9 cellular contexts compared by ENCODE assay signal in the genomic region with DNA sequence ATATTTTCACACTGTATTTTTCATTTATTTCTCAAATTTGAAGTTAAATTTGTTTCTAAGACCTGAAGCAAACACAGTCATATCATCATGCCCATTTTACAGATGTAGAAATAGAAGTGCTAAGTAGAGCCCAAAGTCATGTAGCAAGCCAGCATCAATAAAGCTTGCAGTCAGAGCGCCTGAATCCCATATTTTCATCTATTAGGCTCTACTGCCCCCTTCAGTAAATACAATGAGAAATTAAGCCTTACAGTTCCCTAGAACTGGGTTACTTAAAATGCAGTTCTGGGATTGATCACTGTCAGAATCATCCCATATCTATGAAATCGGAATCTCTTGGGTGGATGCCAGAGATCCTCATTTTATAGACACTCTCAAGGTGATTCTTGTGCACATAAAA.
DNase-seq lines count a peak whose midpoint lies in the region; ATAC-seq, FAIRE-seq and TF ChIP-seq lines count a peak whose summit lies in the region.
"Had no signal": no experiment of that assay in that cellular context is flagged by ENCODE, and none has a peak within 500 bp of the region (broad histone marks: within the 10 kb centered on the region; RNA-seq: fewer than 3 reads in every experiment).

No MANE protein-coding gene starts in this region.

- RAD21 ChIA-PET in HCT116 (lab: Charles Lee; ENCODE audit: low non-redundant PET in 1 of 2, low total read pairs in 2 of 2, uncharacterized antibody in 2 of 2, unreplicated experiment in 2 of 2): interaction anchor here (1.2 to 1.7 kb wide), 4 partner anchors 98 to 204 kb away, joined by 5 to 9 read pairs (median 6); no protein-coding TSS in a partner anchor

- ATAC-seq in HCT116: peak; percentile 87
- ATAC-seq in pancreas: peak; percentile 71 to 91 (median 88)
- ATAC-seq in GM18498 (IDR thresholded peaks at IDR 0.05; ENCODE audit: unreplicated experiment): no peak

- BruUV-seq in HCT116 (replicated peaks; lab: Mats Ljungman, UMichigan): no TSS peak

- CTCF ChIA-PET in AG04450 (lab: Charles Lee) (interaction anchor here (0.6 to 4.9 kb wide), 59 partner anchors 12 to 618 kb away, joined by 3 to 120 read pairs (median 5); no protein-coding TSS in a partner anchor), HCT116 (lab: Charles Lee) (interaction anchor here (0.8 to 4.0 kb wide), 22 partner anchors 11 to 922 kb away, joined by 3 to 50 read pairs (median 4); a partner anchor contains a TSS)

- H3K36me3 ChIP-seq in HCT116 (ENCODE audit: control insufficient read depth in 1 of 2, insufficient read depth in 2 of 2, low read length in 2 of 2) (no peaks in the 10 kb centered on the region), pancreas (no peaks in the 10 kb centered on the region)

- H3K9ac ChIP-seq in HCT116 (ENCODE audit: low read length): no peak overlapping the region

- peak; percentile 27 for DNase-seq in AG04450 (ENCODE audit: low read depth, low spot score)
- DNase-seq in HCT116 (ENCODE audit: low read depth, low spot score): peak; percentile 40
- peak; percentile 61 for DNase-seq in NCI-H82 treated with DMSO at 0.1 percent for 48 hours (lab: John Stamatoyannopoulos, UW; ENCODE audit: unreplicated experiment)
- peak; percentile 72 for DNase-seq in epithelial cell of esophagus (ENCODE audit: low read depth)
- no peak for DNase-seq in pancreas
- no peak for DNase-seq in GM19240 (ENCODE audit: insufficient read length, low spot score)
- no peak for DNase-seq in central memory CD4-positive, alpha-beta T cell

- intact Hi-C loops in HCT116 (cut with micrococcal nuclease): loop anchor here (1.0 to 5.0 kb wide), 4 partner anchors 98 to 938 kb away; no protein-coding TSS in a partner anchor
- intact Hi-C loops in pancreas (cut with DNase I): loop anchor here in 1 of 3 donors (10.0 kb wide), 1 partner anchor 165 kb away; no protein-coding TSS in a partner anchor

- FAIRE-seq in pancreas (lab: Jason Lieb, UNC): no peak
- FAIRE-seq: GM18507 had no signal

- H3K4me2 ChIP-seq in HCT116 (ENCODE audit: low read length): no peak overlapping the region

- H3K9me3 ChIP-seq in AG04450 (ENCODE audit: control insufficient read depth, insufficient read depth, low read length) (no peaks in the 10 kb centered on the region), HCT116 (ENCODE audit: control insufficient read depth in 1 of 2, insufficient read depth in 1 of 2, low read depth in 1 of 2, low read length in 2 of 2) (no peaks in the 10 kb centered on the region), pancreas (no peaks in the 10 kb centered on the region)

- TF ChIP-seq POLR2A in HCT116 (IDR thresholded peaks at IDR 0.05; ENCODE audit: borderline replicate concordance, extremely low read depth, insufficient read depth, insufficient read length): no peak

- H3K4me1 ChIP-seq in HCT116 (ENCODE audit: control insufficient read depth in 1 of 2, insufficient read depth in 2 of 2, low read length in 2 of 2): no peaks in the 10 kb centered on the region
- H3K4me1 ChIP-seq in pancreas: no peaks in the 10 kb centered on the region

- H3K9me2 ChIP-seq in HCT116 (ENCODE audit: insufficient read depth): no peaks in the 10 kb centered on the region

- TF ChIP-seq CTCF in AG04450 (IDR thresholded peaks at IDR 0.05; ENCODE audit: low read depth, low read length) (peak; percentile 61), HCT116 (IDR thresholded peaks at IDR 0.05 in 2 of 3, conservative IDR thresholded peaks at IDR 0.05 in 1 of 3; ENCODE audit: borderline replicate concordance in 1 of 3, insufficient read depth in 1 of 3, low read depth in 2 of 3, low read length in 2 of 3) (peak; percentile 31 to 59 (median 51); a peak in 4 of 6 replicates), epithelial cell of esophagus (IDR thresholded peaks at IDR 0.05; ENCODE audit: insufficient read depth, low read depth, low read length, missing control alignments) (peak; percentile 43), pancreas (IDR thresholded peaks at IDR 0.05) (peak in 3 of 4 donors; percentile 23 to 34 (median 30))

- peak; percentile 74 for TF ChIP-seq RAD21 in HCT116 (IDR thresholded peaks at IDR 0.05; ENCODE audit: low read depth)

- no peak overlapping the region for H3K27ac ChIP-seq in AG04450 (ENCODE audit: low read depth, low read length)
- no peak overlapping the region for H3K27ac ChIP-seq in HCT116 (ENCODE audit: low read depth, low read length)
- no peak overlapping the region for H3K27ac ChIP-seq in pancreas

- no peaks in the 10 kb centered on the region for H4K20me1 ChIP-seq in HCT116 (ENCODE audit: insufficient read depth)

- H3K4me3 ChIP-seq in AG04450 (ENCODE audit: low read depth, low read length): no peak overlapping the region
- no peak overlapping the region for H3K4me3 ChIP-seq in HCT116 (replicated peaks in 1 of 2; ENCODE audit: low read depth in 1 of 2, low read length in 2 of 2)
- no peak overlapping the region for H3K4me3 ChIP-seq in epithelial cell of esophagus (ENCODE audit: low read length)
- H3K4me3 ChIP-seq in pancreas: no peak overlapping the region

- H3K79me2 ChIP-seq in HCT116 (ENCODE audit: insufficient read depth, low read length): no peaks in the 10 kb centered on the region

- no peak overlapping the region for H2AFZ ChIP-seq in HCT116 (ENCODE audit: low read depth, low read length, poor library complexity, severe bottlenecking)

- WGBS in pancreas, 2 donors: 21 to 22% methylated on average over 2 of the region's 2 CpGs

- H3K27me3 ChIP-seq in AG04450 (ENCODE audit: control insufficient read depth, insufficient read depth, low read length): no peaks in the 10 kb centered on the region
- peaks cover 42% of the 10 kb centered on the region for H3K27me3 ChIP-seq in HCT116 (ENCODE audit: insufficient read depth, low read length)
- H3K27me3 ChIP-seq in pancreas: no peaks in the 10 kb centered on the region

- POLR2A ChIA-PET in AG04450 (lab: Yijun Ruan, JAX) (interaction anchor here (1.0 kb wide), 1 partner anchor 99 kb away, joined by 3 read pairs; no protein-coding TSS in a partner anchor), HCT116 (lab: Charles Lee) (interaction anchor here (0.8 kb wide), 1 partner anchor 591 kb away, joined by 3 read pairs; no protein-coding TSS in a partner anchor)

TF ChIP-seq in HCT116, 20 proteins besides CTCF, POLR2A, EP300 and RAD21:
- TF ChIP-seq JUND (IDR thresholded peaks at IDR 0.05) (no peak), CBX3 (IDR thresholded peaks at IDR 0.05; ENCODE audit: low read depth) (peak; percentile 38; the same call in 1 of the 2 replicates)

Comparison
In these comparisons a context has a peak if more than half of its experiments do, and no peak if none do; other contexts are left out.
1. DNase-seq: peak in AG04450 (single experiment), HCT116 (single experiment), NCI-H82 treated with DMSO at 0.1 percent for 48 hours (single experiment) and epithelial cell of esophagus (single experiment); none in pancreas (0 of 6), GM19240 (single experiment) and central memory CD4-positive, alpha-beta T cell (single experiment).
2. Peak in every context shown above with its lines, with median percentiles within 50 percentile points of each other: CTCF ChIP-seq.